ENCODE assay signal across 27 cellular contexts in the genomic region with DNA sequence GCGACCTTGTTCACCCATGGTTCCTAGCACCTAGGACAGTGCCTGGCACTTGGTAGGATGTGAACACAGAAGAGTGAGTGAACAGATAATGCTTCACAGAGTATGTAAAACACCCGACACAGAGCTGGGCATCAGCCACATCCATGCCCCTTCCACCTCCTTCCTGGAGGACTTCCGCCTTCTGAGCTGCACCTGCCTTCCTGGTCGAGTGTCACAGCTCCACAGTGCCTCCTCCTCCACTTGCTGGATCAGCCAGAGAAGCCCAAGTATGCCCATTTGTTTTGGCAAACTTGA.
"Had no signal": no experiment of that assay in that cellular context is flagged by ENCODE, and none has a peak within 500 bp of the region (broad histone marks: within the 10 kb centered on the region; RNA-seq: fewer than 3 reads in every experiment).

No MANE protein-coding gene starts in this region.

- H3K27ac ChIP-seq: brain microvascular endothelial cell, cardiac muscle cell, KMS-11, SJSA1 had no signal

- H3K27me3 ChIP-seq: brain microvascular endothelial cell, cardiac muscle cell, SJSA1 had no signal

- ATAC-seq: activated CD8-positive, alpha-beta memory T cell treated with anti-CD3 and anti-CD28 coated beads, Interleukin-2, amount 10 ng/mL, durations not matched to agents 7 days and 5 days; activated T-cell treated with anti-CD3 and anti-CD28 coated beads, Interleukin-2, amount 50 U/mL, for 4 hours; activated T-helper 17 cell treated with anti-CD3 and anti-CD28 coated beads, Interleukin-2, amount 50 U/mL, for 72 hours; T-cell had no signal

- H3K4me1 ChIP-seq: SJSA1 had no signal

- H3K4me1 Mint-ChIP-seq: activated CD4-positive, alpha-beta T cell treated with anti-CD3 and anti-CD28 coated beads, Interleukin-2, amount 10 ng/mL, durations not matched to agents 24 days and 14 days; activated naive CD4-positive, alpha-beta T cell treated with anti-CD3 and anti-CD28 coated beads, Interleukin-2, amount 10 ng/mL, durations not matched to agents 7 days and 5 days had no signal

- H3K9ac ChIP-seq: KMS-11 had no signal

- H3K27me3 Mint-ChIP-seq: activated B cell treated with CpG ODN at 0.5 μM for 24 hours; activated CD4-positive, alpha-beta T cell treated with anti-CD3 and anti-CD28 coated beads, Interleukin-2, amount 10 ng/mL, durations not matched to agents 24 days and 14 days; activated CD8-positive, alpha-beta memory T cell treated with anti-CD3 and anti-CD28 coated beads, Interleukin-2, amount 10 ng/mL, durations not matched to agents 7 days and 5 days; activated naive CD8-positive, alpha-beta T cell treated with anti-CD3 and anti-CD28 coated beads for 36 hours; activated T-helper 17 cell treated with anti-CD3 and anti-CD28 coated beads, Interleukin-2, amount 50 U/mL, for 72 hours; IgD-negative memory B cell; T-cell had no signal

- H3K36me3 ChIP-seq: brain microvascular endothelial cell, cardiac muscle cell, SJSA1 had no signal

- H3K9me3 Mint-ChIP-seq: activated B cell treated with CpG ODN at 0.5 μM for 24 hours; activated CD4-positive, alpha-beta T cell treated with anti-CD3 and anti-CD28 coated beads, Interleukin-2, amount 10 ng/mL, durations not matched to agents 24 days and 14 days; activated naive CD4-positive, alpha-beta T cell treated with anti-CD3 and anti-CD28 coated beads, Interleukin-2, amount 10 ng/mL, durations not matched to agents 7 days and 5 days; activated naive CD8-positive, alpha-beta T cell treated with anti-CD3 and anti-CD28 coated beads for 36 hours; activated T-cell treated with anti-CD3 and anti-CD28 coated beads, Interleukin-2, amount 50 U/mL, for 4 hours; activated T-helper 17 cell treated with anti-CD3 and anti-CD28 coated beads, Interleukin-2, amount 50 U/mL, for 72 hours; T-cell had no signal

- H3K4me2 ChIP-seq: KMS-11 had no signal

- H3K9me3 ChIP-seq: SJSA1 had no signal

- DNase-seq: activated B cell treated with CpG ODN at 0.5 μM for 24 hours; activated CD4-positive, alpha-beta T cell treated with anti-CD3 and anti-CD28 coated beads for 1 hour; activated CD4-positive, alpha-beta T cell treated with anti-CD3 and anti-CD28 coated beads, Interleukin-2, amount 10 ng/mL, durations not matched to agents 24 days and 14 days; activated CD4-positive, alpha-beta T cell treated with anti-CD3 and anti-CD28 coated beads, Interleukin-2, amount 50 U/mL, for 48 hours; activated CD8-positive, alpha-beta memory T cell treated with anti-CD3 and anti-CD28 coated beads, Interleukin-2, amount 10 ng/mL, durations not matched to agents 7 days and 5 days; activated gamma-delta T cell treated with Interleukin-2 at 50 U/mL for 16 hours; activated naive CD4-positive, alpha-beta T cell treated with anti-CD3 and anti-CD28 coated beads, Interleukin-2, amount 10 ng/mL, durations not matched to agents 7 days and 5 days; activated naive CD8-positive, alpha-beta T cell treated with anti-CD3 and anti-CD28 coated beads for 36 hours; activated T-cell treated with anti-CD3 and anti-CD28 coated beads, Interleukin-2, amount 50 U/mL, for 4 hours; brain microvascular endothelial cell; NCI-H1092 treated with DMSO at 0.1 percent for 48 hours; NCI-H1417 treated with DMSO at 0.1 percent for 48 hours; NCI-H1694 treated with DMSO at 0.1 percent for 48 hours; NCI-H2171; NCI-H2227 treated with DMSO at 0.1 percent for 48 hours; NCI-H446 treated with DMSO at 0.1 percent for 48 hours; NCI-H524 treated with DMSO at 0.1 percent for 48 hours; NCI-H774; NK-92 treated with Interleukin-12 subunit alpha and Interleukin-12 subunit beta, amount 100 ng/mL, for 24 hours; T-cell; T-helper 2 cell; T1000 had no signal

- H3K27ac Mint-ChIP-seq: activated B cell treated with CpG ODN at 0.5 μM for 24 hours; activated CD4-positive, alpha-beta T cell treated with anti-CD3 and anti-CD28 coated beads, Interleukin-2, amount 10 ng/mL, durations not matched to agents 24 days and 14 days; activated CD8-positive, alpha-beta memory T cell treated with anti-CD3 and anti-CD28 coated beads, Interleukin-2, amount 10 ng/mL, durations not matched to agents 7 days and 5 days; activated naive CD4-positive, alpha-beta T cell treated with anti-CD3 and anti-CD28 coated beads, Interleukin-2, amount 10 ng/mL, durations not matched to agents 7 days and 5 days; activated naive CD8-positive, alpha-beta T cell treated with anti-CD3 and anti-CD28 coated beads for 36 hours; activated T-helper 17 cell treated with anti-CD3 and anti-CD28 coated beads, Interleukin-2, amount 50 U/mL, for 72 hours; IgD-negative memory B cell; T-cell had no signal

- H3K4me3 Mint-ChIP-seq: activated B cell treated with CpG ODN at 0.5 μM for 24 hours; activated CD4-positive, alpha-beta T cell treated with anti-CD3 and anti-CD28 coated beads, Interleukin-2, amount 10 ng/mL, durations not matched to agents 24 days and 14 days; activated CD8-positive, alpha-beta memory T cell treated with anti-CD3 and anti-CD28 coated beads, Interleukin-2, amount 10 ng/mL, durations not matched to agents 7 days and 5 days; activated naive CD4-positive, alpha-beta T cell treated with anti-CD3 and anti-CD28 coated beads, Interleukin-2, amount 10 ng/mL, durations not matched to agents 7 days and 5 days; activated naive CD8-positive, alpha-beta T cell treated with anti-CD3 and anti-CD28 coated beads for 36 hours; activated T-cell treated with anti-CD3 and anti-CD28 coated beads, Interleukin-2, amount 50 U/mL, for 4 hours; activated T-helper 17 cell treated with anti-CD3 and anti-CD28 coated beads, Interleukin-2, amount 50 U/mL, for 72 hours; IgD-negative memory B cell; T-cell had no signal

- H3K4me3 ChIP-seq: cardiac muscle cell, SJSA1 had no signal

- H3K36me3 Mint-ChIP-seq: activated CD8-positive, alpha-beta memory T cell treated with anti-CD3 and anti-CD28 coated beads, Interleukin-2, amount 10 ng/mL, durations not matched to agents 7 days and 5 days; activated naive CD4-positive, alpha-beta T cell treated with anti-CD3 and anti-CD28 coated beads, Interleukin-2, amount 10 ng/mL, durations not matched to agents 7 days and 5 days; activated naive CD8-positive, alpha-beta T cell treated with anti-CD3 and anti-CD28 coated beads for 36 hours; T-cell had no signal
